Comparison of ENCODE assay signal across 9 cellular contexts in the genomic region with DNA sequence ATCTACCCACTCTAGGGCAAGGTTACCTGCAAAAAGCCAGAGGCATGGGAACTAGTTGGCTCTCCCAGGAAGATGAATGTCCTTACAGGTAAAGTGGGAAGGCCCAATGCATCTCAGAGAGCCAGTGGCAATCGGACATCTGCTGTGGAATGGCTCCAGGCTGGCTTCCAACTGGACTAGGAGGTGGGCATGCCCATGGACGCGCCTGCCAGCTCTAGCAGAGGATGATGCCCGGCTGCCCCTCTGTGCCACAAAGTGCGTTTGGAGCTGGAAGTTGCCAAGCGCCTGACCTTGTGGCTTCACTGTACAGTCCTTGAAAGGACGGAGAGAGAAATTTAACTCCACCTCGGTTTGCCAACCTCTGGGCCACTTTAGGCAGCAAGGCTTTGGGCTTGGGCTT.
"Had no signal": no experiment of that assay in that cellular context is flagged by ENCODE, and none has a peak within 500 bp of the region (broad histone marks: within the 10 kb centered on the region; RNA-seq: fewer than 3 reads in every experiment).

No MANE protein-coding gene starts in this region.

- ATAC-seq: HCT116, HepG2 had no signal

- H3K9me3 ChIP-seq: HAP-1 had no signal

- H3K4me3 Mint-ChIP-seq: HFFc6 had no signal

- H3K36me3 Mint-ChIP-seq: IgD-negative memory B cell had no signal

- DNase-seq: GOT3, HFFc6, KBM-7 had no signal

- H3K27ac Mint-ChIP-seq: HFFc6, IgD-negative memory B cell had no signal

- H3K4me3 ChIP-seq: HAP-1 had no signal

- H3K9ac ChIP-seq: KMS-11 had no signal

- H3K36me3 ChIP-seq: HAP-1 had no signal

- H3K4me1 ChIP-seq: HAP-1 had no signal

- H3K4me1 Mint-ChIP-seq: IgD-negative memory B cell had no signal

- H3K4me2 ChIP-seq: KMS-11 had no signal

- H3K9me3 Mint-ChIP-seq: HFFc6 had no signal

- FAIRE-seq: H54, HepG2 had no signal

- H3K27ac ChIP-seq: KMS-11 had no signal
